ENCODE assay signal across 36 cellular contexts in the genomic region with DNA sequence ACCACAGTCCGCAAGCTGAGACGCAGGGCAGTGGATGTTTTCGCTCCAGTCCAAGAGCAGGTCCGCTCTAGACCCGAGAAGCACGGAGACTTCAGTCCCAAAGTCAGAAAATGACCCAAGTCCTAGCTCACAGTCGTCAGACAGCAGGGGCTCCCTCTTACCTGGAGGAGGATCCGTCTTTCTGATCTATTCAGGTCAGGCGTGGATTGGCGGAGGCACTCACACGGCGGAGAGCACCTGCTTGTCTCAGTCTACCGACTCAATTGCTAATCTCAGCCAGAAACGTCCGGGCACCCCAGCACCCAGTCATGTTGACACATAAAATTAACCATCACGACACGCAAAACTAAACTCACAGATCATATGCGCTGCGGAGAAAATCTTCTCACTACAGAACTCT.
"Had no signal": no experiment of that assay in that cellular context is flagged by ENCODE, and none has a peak within 500 bp of the region (broad histone marks: within the 10 kb centered on the region; RNA-seq: fewer than 3 reads in every experiment).

No MANE protein-coding gene starts in this region.

- H3K27me3 Mint-ChIP-seq: activated CD4-positive, alpha-beta memory T cell treated with anti-CD3 and anti-CD28 coated beads for 36 hours; activated CD4-positive, alpha-beta T cell treated with anti-CD3 and anti-CD28 coated beads, Interleukin-2, amount 10 ng/mL, durations not matched to agents 24 days and 14 days; activated CD8-positive, alpha-beta T cell treated with anti-CD3 and anti-CD28 coated beads for 36 hours; activated T-helper 17 cell treated with anti-CD3 and anti-CD28 coated beads, Interleukin-2, amount 50 U/mL, for 72 hours had no signal

- ATAC-seq: activated CD4-positive, CD25-positive, alpha-beta regulatory T cell treated with anti-CD3 and anti-CD28 coated beads, Interleukin-2, amount 50 U/mL, for 24 hours; activated CD8-positive, alpha-beta T cell treated with anti-CD3 and anti-CD28 coated beads for 36 hours; activated naive CD4-positive, alpha-beta T cell treated with anti-CD3 and anti-CD28 coated beads, Interleukin-2, amount 50 U/mL, for 72 hours; activated T-cell treated with anti-CD3 and anti-CD28 coated beads, Interleukin-2, amount 50 U/mL, for 4 hours; activated T-cell treated with anti-CD3 and anti-CD28 coated beads, Interleukin-2, amount 50 U/mL, for 72 hours; activated T-helper 17 cell treated with anti-CD3 and anti-CD28 coated beads, Interleukin-2, amount 50 U/mL, for 72 hours; body of pancreas; WTC11 had no signal

- H3K4me1 Mint-ChIP-seq: activated CD4-positive, alpha-beta T cell treated with anti-CD3 and anti-CD28 coated beads, Interleukin-2, amount 10 ng/mL, durations not matched to agents 24 days and 14 days; activated naive CD8-positive, alpha-beta T cell treated with anti-CD3 and anti-CD28 coated beads for 36 hours; activated T-helper 17 cell treated with anti-CD3 and anti-CD28 coated beads, Interleukin-2, amount 50 U/mL, for 72 hours had no signal

- H3K36me3 ChIP-seq: adrenal gland, brain microvascular endothelial cell, breast epithelium, WERI-Rb-1 had no signal

- H3K4me3 Mint-ChIP-seq: activated CD4-positive, alpha-beta memory T cell treated with anti-CD3 and anti-CD28 coated beads for 36 hours; activated CD4-positive, alpha-beta T cell treated with anti-CD3 and anti-CD28 coated beads, Interleukin-2, amount 10 ng/mL, durations not matched to agents 24 days and 14 days; activated CD8-positive, alpha-beta T cell treated with anti-CD3 and anti-CD28 coated beads for 36 hours; activated naive CD4-positive, alpha-beta T cell treated with anti-CD3 and anti-CD28 coated beads for 36 hours; activated naive CD8-positive, alpha-beta T cell treated with anti-CD3 and anti-CD28 coated beads for 36 hours; activated T-cell treated with anti-CD3 and anti-CD28 coated beads, Interleukin-2, amount 50 U/mL, for 4 hours; activated T-cell treated with anti-CD3 and anti-CD28 coated beads, Interleukin-2, amount 50 U/mL, for 72 hours; activated T-helper 1 cell treated with anti-CD3 and anti-CD28 coated beads, Interleukin-12 subunit alpha, Interleukin-12 subunit beta, Interleukin-2, Interleukin-4 antibody, amounts not matched to agents 30 ng/mL and 10 ng/mL and 1 ng/mL, durations not matched to agents 14 hours and 24 hours and 36 hours; activated T-helper 17 cell treated with anti-CD3 and anti-CD28 coated beads, Interleukin-2, amount 50 U/mL, for 72 hours; T-helper 1 cell treated with Interleukin-12 subunit alpha and Interleukin-12 subunit beta and Interleukin-4 antibody, amounts not matched to agents 30 μg/mL and 1 μg/mL, for 36 hours; T-helper 2 cell treated with Interferon-gamma antibody and Interleukin-4, amounts not matched to agents 5 μg/mL and 100 μg/mL, for 36 hours; WTC11 had no signal

- H3K27ac Mint-ChIP-seq: activated CD4-positive, alpha-beta memory T cell treated with anti-CD3 and anti-CD28 coated beads for 36 hours; activated CD4-positive, alpha-beta T cell treated with anti-CD3 and anti-CD28 coated beads, Interleukin-2, amount 10 ng/mL, durations not matched to agents 24 days and 14 days; activated CD8-positive, alpha-beta T cell treated with anti-CD3 and anti-CD28 coated beads for 36 hours; activated naive CD4-positive, alpha-beta T cell treated with anti-CD3 and anti-CD28 coated beads for 36 hours; activated naive CD4-positive, alpha-beta T cell treated with anti-CD3 and anti-CD28 coated beads, Interleukin-2, amount 50 U/mL, for 72 hours; activated naive CD8-positive, alpha-beta T cell treated with anti-CD3 and anti-CD28 coated beads for 36 hours; activated T-cell treated with anti-CD3 and anti-CD28 coated beads, Interleukin-2, amount 50 U/mL, for 72 hours; activated T-helper 1 cell treated with anti-CD3 and anti-CD28 coated beads, Interleukin-12 subunit alpha, Interleukin-12 subunit beta, Interleukin-2, Interleukin-4 antibody, amounts not matched to agents 30 ng/mL and 10 ng/mL and 1 ng/mL, durations not matched to agents 14 hours and 24 hours and 36 hours; activated T-helper 17 cell treated with anti-CD3 and anti-CD28 coated beads, Interleukin-2, amount 50 U/mL, for 72 hours; T-helper 1 cell treated with Interleukin-12 subunit alpha and Interleukin-12 subunit beta and Interleukin-4 antibody, amounts not matched to agents 30 μg/mL and 1 μg/mL, for 36 hours; T-helper 2 cell treated with Interferon-gamma antibody and Interleukin-4, amounts not matched to agents 5 μg/mL and 100 μg/mL, for 36 hours; WTC11 had no signal

- H3K9me3 ChIP-seq: adrenal gland, body of pancreas, breast epithelium had no signal

- H3K4me1 ChIP-seq: adrenal gland, body of pancreas, breast epithelium had no signal

- DNase-seq: activated CD4-positive, alpha-beta memory T cell treated with anti-CD3 and anti-CD28 coated beads for 36 hours; activated CD4-positive, alpha-beta T cell treated with anti-CD3 and anti-CD28 coated beads for 4 hours; activated CD4-positive, alpha-beta T cell treated with anti-CD3 and anti-CD28 coated beads, Interleukin-2, amount 10 ng/mL, durations not matched to agents 24 days and 14 days; activated CD4-positive, alpha-beta T cell treated with anti-CD3 and anti-CD28 coated beads, Interleukin-2, amount 50 U/mL, for 1 hour; activated CD4-positive, alpha-beta T cell treated with anti-CD3 and anti-CD28 coated beads, Interleukin-2, amount 50 U/mL, for 4 hours; activated CD4-positive, CD25-positive, alpha-beta regulatory T cell; activated CD8-positive, alpha-beta memory T cell treated with anti-CD3 and anti-CD28 coated beads, Interleukin-2, amount 50 U/mL, for 4 hours; activated CD8-positive, alpha-beta T cell treated with anti-CD3 and anti-CD28 coated beads for 36 hours; activated effector memory CD4-positive, alpha-beta T cell treated with anti-CD3 and anti-CD28 coated beads, Interleukin-2, amount 50 U/mL, for 16 hours; activated gamma-delta T cell treated with Interleukin-2 at 50 U/mL for 16 hours; activated naive CD4-positive, alpha-beta T cell; activated naive CD4-positive, alpha-beta T cell treated with anti-CD3 and anti-CD28 coated beads for 36 hours; activated naive CD4-positive, alpha-beta T cell treated with anti-CD3 and anti-CD28 coated beads, Interleukin-2, amount 50 U/mL, for 16 hours; activated naive CD8-positive, alpha-beta T cell treated with anti-CD3 and anti-CD28 coated beads for 36 hours; activated T-cell treated with anti-CD3 and anti-CD28 coated beads for 4 hours; activated T-cell treated with anti-CD3 and anti-CD28 coated beads, Interleukin-2, amount 50 U/mL, for 1 hour; activated T-cell treated with anti-CD3 and anti-CD28 coated beads, Interleukin-2, amount 50 U/mL, for 4 hours; activated T-cell treated with anti-CD3 and anti-CD28 coated beads, Interleukin-2, amount 50 U/mL, for 72 hours; adrenal gland; amniotic stem cell; aorta; body of pancreas; brain microvascular endothelial cell; central memory CD4-positive, alpha-beta T cell; T-helper 1 cell; T-helper 2 cell; T-helper 9 cell; WERI-Rb-1 had no signal

- H3K27ac ChIP-seq: adrenal gland, body of pancreas, brain microvascular endothelial cell, breast epithelium, WERI-Rb-1 had no signal

- H3K36me3 Mint-ChIP-seq: activated naive CD4-positive, alpha-beta T cell treated with anti-CD3 and anti-CD28 coated beads, Interleukin-2, amount 50 U/mL, for 72 hours; activated naive CD8-positive, alpha-beta T cell treated with anti-CD3 and anti-CD28 coated beads for 36 hours had no signal

- H3K4me3 ChIP-seq: adrenal gland, body of pancreas, breast epithelium had no signal

- H3K27me3 ChIP-seq: adrenal gland, body of pancreas, brain microvascular endothelial cell had no signal

- H3K9me3 Mint-ChIP-seq: activated CD4-positive, alpha-beta memory T cell treated with anti-CD3 and anti-CD28 coated beads for 36 hours; activated CD4-positive, alpha-beta T cell treated with anti-CD3 and anti-CD28 coated beads, Interleukin-2, amount 10 ng/mL, durations not matched to agents 24 days and 14 days; activated CD8-positive, alpha-beta T cell treated with anti-CD3 and anti-CD28 coated beads for 36 hours; activated naive CD4-positive, alpha-beta T cell treated with anti-CD3 and anti-CD28 coated beads for 36 hours; activated naive CD4-positive, alpha-beta T cell treated with anti-CD3 and anti-CD28 coated beads, Interleukin-2, amount 50 U/mL, for 72 hours; activated naive CD8-positive, alpha-beta T cell treated with anti-CD3 and anti-CD28 coated beads for 36 hours; activated T-cell treated with anti-CD3 and anti-CD28 coated beads, Interleukin-2, amount 50 U/mL, for 4 hours; activated T-helper 1 cell treated with anti-CD3 and anti-CD28 coated beads, Interleukin-12 subunit alpha, Interleukin-12 subunit beta, Interleukin-2, Interleukin-4 antibody, amounts not matched to agents 30 ng/mL and 10 ng/mL and 1 ng/mL, durations not matched to agents 14 hours and 24 hours and 36 hours; activated T-helper 17 cell treated with anti-CD3 and anti-CD28 coated beads, Interleukin-2, amount 50 U/mL, for 72 hours had no signal
